8 cellular contexts compared by ENCODE assay signal in genomic region chr2:109929222-109929621, GRCh38. TPM values are rescaled to one million over a fixed set of nuclear protein-coding genes. Genes with fewer than 3 reads are reported as not detected.
DNase-seq lines count a peak whose midpoint lies in the region; ATAC-seq, FAIRE-seq and TF ChIP-seq lines count a peak whose summit lies in the region.
"Not testable (repeated sequence)": the region's sequence is repeated elsewhere in the genome, so short reads cannot be mapped to it uniquely, and the experiment has no call there.
"Had no signal": no experiment of that assay in that cellular context is flagged by ENCODE, and none has a peak within 500 bp of the region (broad histone marks: within the 10 kb centered on the region; RNA-seq: fewer than 3 reads in every experiment).

No MANE protein-coding gene starts in this region.

- not testable (repeated sequence) for H3K4me1 ChIP-seq in IMR-90 (ENCODE audit: control insufficient read depth, insufficient read depth, low read length); RWPE2 (ENCODE audit: insufficient read depth, poor library complexity, severe bottlenecking); astrocyte (ENCODE audit: insufficient read depth, low read length); foreskin keratinocyte

- H3K79me1 ChIP-seq in IMR-90 (ENCODE audit: low read depth in 1 of 2, low read length in 2 of 2): not testable (repeated sequence)

- not testable (repeated sequence) for H3K36me3 ChIP-seq in IMR-90 (ENCODE audit: control insufficient read depth, insufficient read depth, low read length); RWPE2 (ENCODE audit: low read depth); astrocyte (ENCODE audit: insufficient read depth, low read length)

- POLR2A ChIA-PET in IMR-90 (lab: Charles Lee; ENCODE audit: unreplicated experiment): not testable (repeated sequence)

- not testable (repeated sequence) for H3K4me1 Mint-ChIP-seq in astrocyte (ENCODE audit: low read depth, unreplicated experiment)

- TF ChIP-seq POLR2A in H54 (IDR thresholded peaks at IDR 0.05; ENCODE audit: low read depth, low read length); IMR-90 (IDR thresholded peaks at IDR 0.05; ENCODE audit: low read depth, low read length): not testable (repeated sequence)

- not testable (repeated sequence) for H2BK5ac ChIP-seq in IMR-90 (ENCODE audit: low read depth, low read length, poor library complexity, severe bottlenecking)

- BruUV-seq in IMR-90 (replicated peaks; lab: Mats Ljungman, UMichigan): not testable (repeated sequence)

- H3K9me3 ChIP-seq in IMR-90 (ENCODE audit: control insufficient read depth, insufficient read depth, low read length); RWPE2 (ENCODE audit: severe bottlenecking); astrocyte (ENCODE audit: insufficient read depth, low read depth, low read length): not testable (repeated sequence)

- CTCF ChIA-PET in IMR-90 (lab: Yijun Ruan, JAX): not testable (repeated sequence)

- H2AK9ac ChIP-seq in IMR-90 (replicated peaks; ENCODE audit: low read depth, low read length, poor library complexity): not testable (repeated sequence)

- H3K56ac ChIP-seq in IMR-90 (ENCODE audit: extremely low read depth, insufficient read depth, low read length): not testable (repeated sequence)

- not testable (repeated sequence) for H2AK5ac ChIP-seq in IMR-90 (ENCODE audit: low read depth, low read length)

- not testable (repeated sequence) for H3K4me2 ChIP-seq in IMR-90 (ENCODE audit: low read depth, low read length); astrocyte (ENCODE audit: low read length)

- not testable (repeated sequence) for H3K27me3 Mint-ChIP-seq in astrocyte (ENCODE audit: low read depth, unreplicated experiment)

- not testable (repeated sequence) for H4K20me1 ChIP-seq in IMR-90 (ENCODE audit: insufficient read depth, low read length); astrocyte (ENCODE audit: insufficient read depth, low read length)

- not testable (repeated sequence) for H3K4me3 Mint-ChIP-seq in astrocyte (ENCODE audit: unreplicated experiment)

- H3K9ac ChIP-seq in IMR-90 (ENCODE audit: low read depth, low read length); astrocyte (ENCODE audit: low read length): not testable (repeated sequence)

- H4K5ac ChIP-seq in IMR-90 (ENCODE audit: low read depth, low read length): not testable (repeated sequence)

- H3K27me3 ChIP-seq in IMR-90 (ENCODE audit: control insufficient read depth, insufficient read depth, low read length); RWPE2 (ENCODE audit: insufficient read depth, poor library complexity, severe bottlenecking); astrocyte (ENCODE audit: insufficient read depth, low read length); foreskin keratinocyte: not testable (repeated sequence)

- not testable (repeated sequence) for DNase-seq in H54 (ENCODE audit: insufficient read length, low spot score); IMR-90; RWPE2 (ENCODE audit: low spot score); astrocyte (ENCODE audit: low read depth); foreskin keratinocyte

- TF ChIP-seq RAD21 in IMR-90 (IDR thresholded peaks at IDR 0.05; ENCODE audit: low read length): not testable (repeated sequence)

- not testable (repeated sequence) for H4K8ac ChIP-seq in IMR-90 (ENCODE audit: low read depth in 2 of 2, low read length in 2 of 2)

- H3K23ac ChIP-seq in IMR-90 (ENCODE audit: low read depth, low read length): not testable (repeated sequence)

- not testable (repeated sequence) for H2BK120ac ChIP-seq in IMR-90 (ENCODE audit: low read depth, low read length)

- H3K36me3 Mint-ChIP-seq in astrocyte (ENCODE audit: low read depth, unreplicated experiment): not testable (repeated sequence)

- intact Hi-C loops in IMR-90 (cut with micrococcal nuclease): not testable (repeated sequence)

- H3K9me3 Mint-ChIP-seq in astrocyte (ENCODE audit: unreplicated experiment): not testable (repeated sequence)

- peak; percentile 96 for FAIRE-seq in H54 (lab: Jason Lieb, UNC)
- FAIRE-seq in astrocyte (lab: Jason Lieb, UNC): peak; percentile 95

- not testable (repeated sequence) for H3K27ac Mint-ChIP-seq in astrocyte (ENCODE audit: unreplicated experiment)

- not testable (repeated sequence) for H2BK15ac ChIP-seq in IMR-90 (ENCODE audit: low read depth, low read length)

- not testable (repeated sequence) for TF ChIP-seq CTCF in IMR-90 (conservative IDR thresholded peaks at IDR 0.05; ENCODE audit: low read depth, low read length); RWPE2 (IDR thresholded peaks at IDR 0.05; ENCODE audit: poor library complexity, severe bottlenecking); astrocyte (IDR thresholded peaks at IDR 0.05; ENCODE audit: insufficient read depth, low read depth, low read length); foreskin keratinocyte (conservative IDR thresholded peaks at IDR 0.05)

- H3K9me1 ChIP-seq in IMR-90 (ENCODE audit: insufficient read depth, low read length): not testable (repeated sequence)

- H3K27ac ChIP-seq in IMR-90 (ENCODE audit: insufficient read depth, low read length); RWPE2 (ENCODE audit: poor library complexity, severe bottlenecking); astrocyte (ENCODE audit: low read depth, low read length); foreskin keratinocyte: not testable (repeated sequence)

- not testable (repeated sequence) for H3K14ac ChIP-seq in IMR-90 (replicated peaks; ENCODE audit: low read depth, low read length)

- in situ Hi-C loops in IMR-90 (cut with MboI; ENCODE audit: low sequenced_read_pairs): not testable (repeated sequence)

- H3K4me3 ChIP-seq in IMR-90 (ENCODE audit: insufficient read depth, low read depth, low read length); RWPE2 (ENCODE audit: severe bottlenecking); astrocyte (ENCODE audit: insufficient read depth, low read depth, low read length): not testable (repeated sequence)

- dilution Hi-C loops in IMR-90 (cut with HindIII; ENCODE audit: low sequenced_read_pairs, unreplicated experiment): not testable (repeated sequence)

- ATAC-seq in IMR-90 (ENCODE audit: low read depth): peak; percentile 66
- ATAC-seq in RWPE2 (ENCODE audit: low read depth): peak; percentile 40
- ATAC-seq in foreskin keratinocyte: peak; percentile 74

- not testable (repeated sequence) for H3K4ac ChIP-seq in IMR-90 (ENCODE audit: low read depth, low read length)

- H2AFZ ChIP-seq in IMR-90 (replicated peaks; ENCODE audit: low read length, poor library complexity); astrocyte (ENCODE audit: low read depth, low read length): not testable (repeated sequence)

- not testable (repeated sequence) for H4K91ac ChIP-seq in IMR-90 (ENCODE audit: insufficient read depth, low read depth, low read length)

- no CpG with 5 or more reads among the region's 1 CpG for WGBS in IMR-90 (ENCODE audit: extremely low coverage in 2 of 2, insufficient read length in 1 of 2), 2 experiments

- H3K18ac ChIP-seq in IMR-90 (ENCODE audit: low read depth, low read length): not testable (repeated sequence)

- not testable (repeated sequence) for H3K79me2 ChIP-seq in astrocyte (ENCODE audit: insufficient read depth, low read length)

- not testable (repeated sequence) for H2BK20ac ChIP-seq in IMR-90 (ENCODE audit: low read depth, low read length)

RNA-seq across cellular contexts. Expression of gene LIMS3, which starts 30.7 kb away (rescaled TPM):
- 4.4 and 12.7 TPM in 2 replicates for total RNA-seq in IMR-90 (2012; rRNA removed)
- polyA plus RNA-seq in IMR-90 (2012; rRNA removed): 0.44 and 0.99 TPM in 2 replicates
- polyA plus RNA-seq in IMR-90 (2012; cell fraction: cytosol; rRNA removed): 1.6 and 2.0 TPM in 2 replicates
- polyA plus RNA-seq in IMR-90 (2012; cell fraction: nucleus; rRNA removed; ENCODE audit: low replicate concordance): 4.4 and 16.1 TPM in 2 replicates
- 3.2 and 7.1 TPM in 2 replicates for total RNA-seq in astrocyte
- 1.2 TPM in 1 of 2 replicates, not detected in the other for total RNA-seq in foreskin keratinocyte
- polyA plus RNA-seq in foreskin keratinocyte: 0.08 and 0.17 TPM in 2 replicates
- total RNA-seq: Calu3; CD8-positive, alpha-beta T cell had no signal
- polyA plus RNA-seq: A549 had no signal
